26 cellular contexts compared by ENCODE assay signal in genomic region chr2:57107353-57107752, GRCh38.
"Had no signal": no experiment of that assay in that cellular context is flagged by ENCODE, and none has a peak within 500 bp of the region (broad histone marks: within the 10 kb centered on the region; RNA-seq: fewer than 3 reads in every experiment).

No MANE protein-coding gene starts in this region.

- H3K27me3 ChIP-seq: gastrocnemius medialis, heart right ventricle, left lung, spleen, tibial artery, upper lobe of right lung, vagina had no signal

- H3K4me3 Mint-ChIP-seq: memory B cell; mesothelial cell of epicardium; naive B cell; nephron; stimulated activated memory B cell treated with anti-CD40 and anti-IgM and Interleukin-4, amounts not matched to agents 10 μg/mL and 1 μg/mL and 100 μg/mL, for 72 hours; stimulated activated naive CD8-positive, alpha-beta T cell treated with anti-CD3 and anti-CD28 coated beads, Interleukin-15, Interleukin-2, amounts not matched to agents 100 ng/mL and 50 ng/mL, for 24 hours had no signal

- H3K27ac Mint-ChIP-seq: memory B cell; mesothelial cell of epicardium; naive B cell; nephron; stimulated activated memory B cell treated with anti-CD40 and anti-IgM and Interleukin-4, amounts not matched to agents 10 μg/mL and 1 μg/mL and 100 μg/mL, for 72 hours; stimulated activated naive CD8-positive, alpha-beta T cell treated with anti-CD3 and anti-CD28 coated beads, Interleukin-15, Interleukin-2, amounts not matched to agents 100 ng/mL and 50 ng/mL, for 24 hours had no signal

- H3K27me3 Mint-ChIP-seq: memory B cell; naive B cell; stimulated activated memory B cell treated with anti-CD40 and anti-IgM and Interleukin-4, amounts not matched to agents 10 μg/mL and 1 μg/mL and 100 μg/mL, for 72 hours; stimulated activated naive CD8-positive, alpha-beta T cell treated with anti-CD3 and anti-CD28 coated beads, Interleukin-15, Interleukin-2, amounts not matched to agents 100 ng/mL and 50 ng/mL, for 24 hours had no signal

- FAIRE-seq: endometrium, islet of Langerhans had no signal

- H3K36me3 ChIP-seq: gastrocnemius medialis, heart right ventricle, left lung, lower lobe of right lung, spleen, tibial artery, upper lobe of right lung, vagina had no signal

- H3K9me3 ChIP-seq: gastrocnemius medialis, lower lobe of right lung, psoas muscle, upper lobe of right lung, vagina had no signal

- H3K36me3 Mint-ChIP-seq: memory B cell; naive B cell; stimulated activated memory B cell treated with anti-CD40 and anti-IgM and Interleukin-4, amounts not matched to agents 10 μg/mL and 1 μg/mL and 100 μg/mL, for 72 hours had no signal

- ATAC-seq: esophagus mucosa; gastrocnemius medialis; heart right ventricle; left lung; lower lobe of right lung; psoas muscle; sciatic nerve; stimulated activated memory B cell treated with anti-CD40 and anti-IgM and Interleukin-4, amounts not matched to agents 10 μg/mL and 1 μg/mL and 100 μg/mL, for 72 hours; upper lobe of right lung had no signal

- H3K4me1 Mint-ChIP-seq: memory B cell; mesothelial cell of epicardium; naive B cell; nephron; stimulated activated memory B cell treated with anti-CD40 and anti-IgM and Interleukin-4, amounts not matched to agents 10 μg/mL and 1 μg/mL and 100 μg/mL, for 72 hours had no signal

- DNase-seq: effector memory CD4-positive, alpha-beta T cell; gastrocnemius medialis; heart right ventricle; hypothalamus; kidney glomerular epithelial cell; left lung; lower lobe of right lung; naive B cell; psoas muscle; retina; spleen; stimulated activated CD4-positive, alpha-beta T cell treated with anti-CD3 and anti-CD28 coated beads, Interleukin-15, amount 100 ng/mL, for 24 hours; stimulated activated CD4-positive, alpha-beta T cell treated with anti-CD3 and anti-CD28 coated beads, Interleukin-1b, Interleukin-23, amount 100 ng/mL, for 48 hours; stimulated activated CD4-positive, alpha-beta T cell treated with anti-CD3 and anti-CD28 coated beads, Interleukin-4, amount 100 ng/mL, for 24 hours; tibial artery; upper lobe of right lung had no signal

- H3K4me1 ChIP-seq: gastrocnemius medialis, heart right ventricle, left lung, lower lobe of right lung, psoas muscle, spleen, tibial artery, upper lobe of right lung, vagina had no signal

- H3K27ac ChIP-seq: gastrocnemius medialis, heart right ventricle, left lung, lower lobe of right lung, psoas muscle, spleen, tibial artery, upper lobe of right lung, vagina had no signal

- H3K4me3 ChIP-seq: gastrocnemius medialis, heart right ventricle, left lung, lower lobe of right lung, psoas muscle, spleen, tibial artery, upper lobe of right lung, vagina had no signal
